In the genomic region with DNA sequence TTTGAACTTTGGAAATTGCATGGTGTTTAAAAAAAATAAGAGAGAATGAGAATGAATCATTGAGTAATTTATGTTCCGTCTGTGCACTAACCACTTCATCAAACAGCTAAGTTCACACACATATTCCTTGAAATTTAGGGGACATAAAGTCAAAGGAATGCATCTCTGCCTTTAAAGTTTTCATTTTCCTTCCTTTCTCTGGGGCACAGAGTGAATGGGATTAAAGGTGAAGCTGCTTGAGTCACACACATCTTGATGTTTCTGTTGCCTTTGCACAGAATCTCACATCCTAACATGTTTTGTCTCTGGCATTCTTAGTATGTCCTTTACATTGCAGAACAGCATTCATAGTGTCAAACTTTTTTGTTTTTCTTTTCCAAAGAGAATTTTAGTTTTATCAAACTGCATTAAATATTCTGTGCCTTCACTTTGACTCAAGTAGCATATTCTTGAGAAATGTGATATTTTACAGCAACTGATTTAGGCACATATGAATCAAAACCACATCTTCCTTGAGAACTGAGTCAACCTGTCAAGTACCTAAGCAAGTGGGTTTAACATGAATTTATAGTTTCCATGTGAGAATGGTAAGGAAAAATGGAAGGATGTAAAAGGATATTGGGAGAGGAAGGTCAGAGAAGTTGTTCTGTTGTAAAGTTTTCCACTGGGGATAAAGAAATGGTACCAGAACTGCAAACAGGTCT, we compare ENCODE assay signal across 1 cellular context.
TF ChIP-seq lines count a peak whose summit lies in the region.

No MANE protein-coding gene starts in this region.

TF ChIP-seq in IMR-90, 13 proteins besides CTCF, POLR2A, EP300 and RAD21:
- TF ChIP-seq CHD1 (IDR thresholded peaks at IDR 0.05; ENCODE audit: low read depth, low read length) = no peak
- TF ChIP-seq RFX5 (IDR thresholded peaks at IDR 0.05; ENCODE audit: low read depth, low read length) = no peak
- no peak for TF ChIP-seq SMC3 (IDR thresholded peaks at IDR 0.05; ENCODE audit: low read depth, low read length)
- TF ChIP-seq FOS (IDR thresholded peaks at IDR 0.05; ENCODE audit: low read depth, low read length) = no peak
- TF ChIP-seq MXI1 (IDR thresholded peaks at IDR 0.05; ENCODE audit: borderline replicate concordance, low read depth, low read length) = no peak
- no peak for TF ChIP-seq ELK1 (IDR thresholded peaks at IDR 0.05; ENCODE audit: borderline replicate concordance, low read depth, low read length)
- TF ChIP-seq MAFK (IDR thresholded peaks at IDR 0.05; ENCODE audit: low read depth, low read length) = no peak
- TF ChIP-seq CEBPB (IDR thresholded peaks at IDR 0.05; ENCODE audit: low read depth, low read length) = no peak
- no peak for TF ChIP-seq NFE2L2 (IDR thresholded peaks at IDR 0.05; ENCODE audit: low read depth, low read length)
- TF ChIP-seq RCOR1 (IDR thresholded peaks at IDR 0.05; ENCODE audit: insufficient replicate concordance, low read length) = no peak
- TF ChIP-seq MAZ (IDR thresholded peaks at IDR 0.05; ENCODE audit: borderline replicate concordance, low read depth, low read length) = no peak
- no peak for TF ChIP-seq USF2 (IDR thresholded peaks at IDR 0.05; ENCODE audit: low read depth, low read length)
- no peak for TF ChIP-seq BHLHE40 (IDR thresholded peaks at IDR 0.05; ENCODE audit: low read depth, low read length)
